ENCODE assay signal across 13 cellular contexts in genomic region chr15:65375871-65376552, GRCh38. TPM values are rescaled to one million over a fixed set of nuclear protein-coding genes. Genes with fewer than 3 reads are reported as not detected.
DNase-seq lines count a peak whose midpoint lies in the region; ATAC-seq and TF ChIP-seq lines count a peak whose summit lies in the region.
"Had no signal": no experiment of that assay in that cellular context is flagged by ENCODE, and none has a peak within 500 bp of the region (broad histone marks: within the 10 kb centered on the region; RNA-seq: fewer than 3 reads in every experiment).

No MANE protein-coding gene starts in this region.

- H3K27me3 ChIP-seq in MM.1S (replicated peaks; ENCODE audit: insufficient read depth, low read length) = peaks cover 66% of the 10 kb centered on the region

- no peaks in the 10 kb centered on the region for H3K9me3 ChIP-seq in MM.1S (replicated peaks; ENCODE audit: insufficient read depth, low read length)
- H3K9me3 ChIP-seq: esophagus squamous epithelium had no signal

- H3K27me3 Mint-ChIP-seq in activated naive CD8-positive, alpha-beta T cell = peaks cover 44% of the 10 kb centered on the region
- H3K27me3 Mint-ChIP-seq in activated naive CD8-positive, alpha-beta T cell treated with anti-CD3 and anti-CD28 coated beads for 36 hours = peaks cover 76% of the 10 kb centered on the region
- peaks cover 64% of the 10 kb centered on the region for H3K27me3 Mint-ChIP-seq in activated T-helper 1 cell treated with anti-CD3 and anti-CD28 coated beads, Interleukin-12 subunit alpha, Interleukin-12 subunit beta, Interleukin-2, Interleukin-4 antibody, amounts not matched to agents 30 ng/mL and 10 ng/mL and 1 ng/mL, durations not matched to agents 14 hours and 24 hours and 36 hours (ENCODE audit: insufficient read depth)
- peaks cover 38% of the 10 kb centered on the region for H3K27me3 Mint-ChIP-seq in memory B cell

- no peaks in the 10 kb centered on the region for H3K79me2 ChIP-seq in MM.1S (ENCODE audit: low read length)

- H3K4me1 Mint-ChIP-seq in activated naive CD8-positive, alpha-beta T cell (ENCODE audit: low read depth) = peaks cover 18% of the 10 kb centered on the region
- peaks cover 10% of the 10 kb centered on the region for H3K4me1 Mint-ChIP-seq in activated naive CD8-positive, alpha-beta T cell treated with anti-CD3 and anti-CD28 coated beads for 36 hours
- H3K4me1 Mint-ChIP-seq in activated T-helper 1 cell treated with anti-CD3 and anti-CD28 coated beads, Interleukin-12 subunit alpha, Interleukin-12 subunit beta, Interleukin-2, Interleukin-4 antibody, amounts not matched to agents 30 ng/mL and 10 ng/mL and 1 ng/mL, durations not matched to agents 14 hours and 24 hours and 36 hours (ENCODE audit: low read depth) = peaks cover 11% of the 10 kb centered on the region
- H3K4me1 Mint-ChIP-seq in memory B cell = peaks cover 8% of the 10 kb centered on the region
- H3K4me1 Mint-ChIP-seq in stimulated activated effector memory CD8-positive, alpha-beta T cell treated with anti-CD3 and anti-CD28 coated beads, Interleukin-12 subunit alpha, Interleukin-12 subunit beta, amount 100 ng/mL, for 72 hours = peaks cover 18% of the 10 kb centered on the region

- no peaks in the 10 kb centered on the region for H4K20me1 ChIP-seq in MM.1S (ENCODE audit: insufficient read depth, low read length)

- intact Hi-C loops in activated T-helper 1 cell treated with anti-CD3 and anti-CD28 coated beads, Interleukin-12 subunit alpha, Interleukin-12 subunit beta, Interleukin-2, Interleukin-4 antibody, amounts not matched to agents 30 ng/mL and 10 ng/mL and 1 ng/mL, durations not matched to agents 14 hours and 24 hours and 36 hours (cut with micrococcal nuclease) = no loop called here

- no peak overlapping the region for H3K27ac Mint-ChIP-seq in activated naive CD8-positive, alpha-beta T cell
- H3K27ac Mint-ChIP-seq in activated naive CD8-positive, alpha-beta T cell treated with anti-CD3 and anti-CD28 coated beads for 36 hours = no peak overlapping the region
- H3K27ac Mint-ChIP-seq in activated T-helper 1 cell treated with anti-CD3 and anti-CD28 coated beads, Interleukin-12 subunit alpha, Interleukin-12 subunit beta, Interleukin-2, Interleukin-4 antibody, amounts not matched to agents 30 ng/mL and 10 ng/mL and 1 ng/mL, durations not matched to agents 14 hours and 24 hours and 36 hours = no peak overlapping the region
- H3K27ac Mint-ChIP-seq in memory B cell = no peak overlapping the region
- no peak overlapping the region for H3K27ac Mint-ChIP-seq in stimulated activated effector memory CD8-positive, alpha-beta T cell treated with anti-CD3 and anti-CD28 coated beads, Interleukin-12 subunit alpha, Interleukin-12 subunit beta, amount 100 ng/mL, for 72 hours

- H3K4me3 Mint-ChIP-seq in activated naive CD8-positive, alpha-beta T cell = peak overlapping the region; percentile 55
- H3K4me3 Mint-ChIP-seq in activated naive CD8-positive, alpha-beta T cell treated with anti-CD3 and anti-CD28 coated beads for 36 hours = no peak overlapping the region
- peak overlapping the region; percentile 61 for H3K4me3 Mint-ChIP-seq in activated T-helper 1 cell treated with anti-CD3 and anti-CD28 coated beads, Interleukin-12 subunit alpha, Interleukin-12 subunit beta, Interleukin-2, Interleukin-4 antibody, amounts not matched to agents 30 ng/mL and 10 ng/mL and 1 ng/mL, durations not matched to agents 14 hours and 24 hours and 36 hours
- H3K4me3 Mint-ChIP-seq in memory B cell = peak overlapping the region; percentile 21
- H3K4me3 Mint-ChIP-seq in stimulated activated effector memory CD8-positive, alpha-beta T cell treated with anti-CD3 and anti-CD28 coated beads, Interleukin-12 subunit alpha, Interleukin-12 subunit beta, amount 100 ng/mL, for 72 hours = peak overlapping the region; percentile 66

- no peak overlapping the region for H3K27ac ChIP-seq in MM.1S (ENCODE audit: low read length)
- H3K27ac ChIP-seq: esophagus squamous epithelium had no signal

- no peaks in the 10 kb centered on the region for H3F3A ChIP-seq in MM.1S (ENCODE audit: insufficient read depth, low read length)

- no peak for DNase-seq in activated naive CD8-positive, alpha-beta T cell treated with anti-CD3 and anti-CD28 coated beads for 36 hours
- DNase-seq in activated T-helper 1 cell treated with anti-CD3 and anti-CD28 coated beads, Interleukin-12 subunit alpha, Interleukin-12 subunit beta, Interleukin-2, Interleukin-4 antibody, amounts not matched to agents 30 ng/mL and 10 ng/mL and 1 ng/mL, durations not matched to agents 14 hours and 24 hours and 36 hours (ENCODE audit: low spot score) = no peak
- no peak for DNase-seq in memory B cell (ENCODE audit: low spot score in 2 of 2)
- DNase-seq in stimulated activated effector memory CD8-positive, alpha-beta T cell treated with anti-CD3 and anti-CD28 coated beads, Interleukin-12 subunit alpha, Interleukin-12 subunit beta, amount 100 ng/mL, for 72 hours (ENCODE audit: low spot score in 2 of 2) = no peak
- no peak for DNase-seq in kidney tubule cell (ENCODE audit: low spot score)
- no peak for DNase-seq in MM.1S
- DNase-seq: activated CD4-positive, CD25-positive, alpha-beta regulatory T cell treated with anti-CD3 and anti-CD28 coated beads, Interleukin-2, amount 50 U/mL, for 72 hours; activated T-cell treated with anti-CD3 and anti-CD28 coated beads, Interleukin-2, amount 50 U/mL, for 1 hour; esophagus squamous epithelium; NCI-H187 had no signal

- H3K9me2 ChIP-seq in MM.1S (replicated peaks; ENCODE audit: insufficient read depth, low read length) = no peaks in the 10 kb centered on the region

- no peaks in the 10 kb centered on the region for H3K36me3 ChIP-seq in MM.1S (replicated peaks; ENCODE audit: insufficient read depth, low read length)
- H3K36me3 ChIP-seq: esophagus squamous epithelium had no signal

- no peaks in the 10 kb centered on the region for H3K36me3 Mint-ChIP-seq in activated naive CD8-positive, alpha-beta T cell
- no peaks in the 10 kb centered on the region for H3K36me3 Mint-ChIP-seq in activated naive CD8-positive, alpha-beta T cell treated with anti-CD3 and anti-CD28 coated beads for 36 hours
- H3K36me3 Mint-ChIP-seq in activated T-helper 1 cell treated with anti-CD3 and anti-CD28 coated beads, Interleukin-12 subunit alpha, Interleukin-12 subunit beta, Interleukin-2, Interleukin-4 antibody, amounts not matched to agents 30 ng/mL and 10 ng/mL and 1 ng/mL, durations not matched to agents 14 hours and 24 hours and 36 hours (ENCODE audit: low read depth) = peaks cover 5% of the 10 kb centered on the region
- no peaks in the 10 kb centered on the region for H3K36me3 Mint-ChIP-seq in memory B cell
- H3K36me3 Mint-ChIP-seq in stimulated activated effector memory CD8-positive, alpha-beta T cell treated with anti-CD3 and anti-CD28 coated beads, Interleukin-12 subunit alpha, Interleukin-12 subunit beta, amount 100 ng/mL, for 72 hours = no peaks in the 10 kb centered on the region

- H2AFZ ChIP-seq in MM.1S (ENCODE audit: low read length) = no peak overlapping the region

- no peaks in the 10 kb centered on the region for H3K9me3 Mint-ChIP-seq in activated naive CD8-positive, alpha-beta T cell (ENCODE audit: low read depth)
- no peaks in the 10 kb centered on the region for H3K9me3 Mint-ChIP-seq in activated naive CD8-positive, alpha-beta T cell treated with anti-CD3 and anti-CD28 coated beads for 36 hours
- no peaks in the 10 kb centered on the region for H3K9me3 Mint-ChIP-seq in activated T-helper 1 cell treated with anti-CD3 and anti-CD28 coated beads, Interleukin-12 subunit alpha, Interleukin-12 subunit beta, Interleukin-2, Interleukin-4 antibody, amounts not matched to agents 30 ng/mL and 10 ng/mL and 1 ng/mL, durations not matched to agents 14 hours and 24 hours and 36 hours
- no peaks in the 10 kb centered on the region for H3K9me3 Mint-ChIP-seq in memory B cell
- no peaks in the 10 kb centered on the region for H3K9me3 Mint-ChIP-seq in stimulated activated effector memory CD8-positive, alpha-beta T cell treated with anti-CD3 and anti-CD28 coated beads, Interleukin-12 subunit alpha, Interleukin-12 subunit beta, amount 100 ng/mL, for 72 hours

- no peak for ATAC-seq in memory B cell (ENCODE audit: low read depth)
- no peak for ATAC-seq in stimulated activated effector memory CD8-positive, alpha-beta T cell treated with anti-CD3 and anti-CD28 coated beads, Interleukin-12 subunit alpha, Interleukin-12 subunit beta, amount 100 ng/mL, for 72 hours
- ATAC-seq in GM21381 (IDR thresholded peaks at IDR 0.05; ENCODE audit: unreplicated experiment) = no peak

- H3K4me3 ChIP-seq in MM.1S (ENCODE audit: low read length) = no peak overlapping the region

- H3K9ac ChIP-seq in MM.1S (ENCODE audit: low read length) = no peak overlapping the region

- no peak overlapping the region for H3K4me2 ChIP-seq in MM.1S (ENCODE audit: low read depth, low read length)

- no peak for TF ChIP-seq CTCF in MM.1S (IDR thresholded peaks at IDR 0.05; ENCODE audit: low read length)

- H3K4me1 ChIP-seq in MM.1S (ENCODE audit: low read length) = no peaks in the 10 kb centered on the region

RNA-seq across cellular contexts. Expression of gene IGDCC3, which starts 1.8 kb away (rescaled TPM):
- total RNA-seq in activated naive CD8-positive, alpha-beta T cell treated with anti-CD3 and anti-CD28 coated beads for 36 hours = not detected
- total RNA-seq in activated T-helper 1 cell treated with anti-CD3 and anti-CD28 coated beads, Interleukin-12 subunit alpha, Interleukin-12 subunit beta, Interleukin-2, Interleukin-4 antibody, amounts not matched to agents 30 ng/mL and 10 ng/mL and 1 ng/mL, durations not matched to agents 14 hours and 24 hours and 36 hours = not detected in 2 replicates
- total RNA-seq: bronchial epithelial cell, esophagus squamous epithelium had no signal

RNA-seq across cellular contexts. Expression of gene IGDCC4, which starts 46.7 kb away (rescaled TPM):
- under 1 TPM; 0.42 to 0.45 TPM for total RNA-seq in activated naive CD8-positive, alpha-beta T cell treated with anti-CD3 and anti-CD28 coated beads for 36 hours
- total RNA-seq in activated T-helper 1 cell treated with anti-CD3 and anti-CD28 coated beads, Interleukin-12 subunit alpha, Interleukin-12 subunit beta, Interleukin-2, Interleukin-4 antibody, amounts not matched to agents 30 ng/mL and 10 ng/mL and 1 ng/mL, durations not matched to agents 14 hours and 24 hours and 36 hours = 0.37 and 0.52 TPM in 2 replicates
